ENCODE assay signal across 10 cellular contexts in the genomic region with DNA sequence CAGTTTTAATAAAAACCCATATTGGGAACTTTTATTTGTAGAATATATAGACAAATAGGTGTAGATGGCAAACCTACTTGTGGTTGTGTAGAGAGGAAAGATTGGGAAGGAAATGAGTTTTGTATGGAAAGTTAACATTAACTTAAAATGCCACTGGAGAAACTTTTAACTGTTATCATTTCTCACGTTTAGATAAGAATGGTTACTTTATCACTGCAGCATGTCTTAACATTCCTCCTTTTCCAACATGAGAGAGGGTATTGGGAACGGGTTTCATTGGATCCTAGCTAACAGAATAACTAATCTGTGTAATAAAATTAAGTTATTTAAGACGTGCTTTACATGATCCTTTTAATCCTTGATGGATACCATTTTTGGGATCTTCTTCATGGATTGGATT. TPM values are rescaled to one million over a fixed set of nuclear protein-coding genes. Genes with fewer than 3 reads are reported as not detected.
DNase-seq lines count a peak whose midpoint lies in the region; ATAC-seq, FAIRE-seq and TF ChIP-seq lines count a peak whose summit lies in the region.
"Had no signal": no experiment of that assay in that cellular context is flagged by ENCODE, and none has a peak within 500 bp of the region (broad histone marks: within the 10 kb centered on the region; RNA-seq: fewer than 3 reads in every experiment).

No MANE protein-coding gene starts in this region.

- peak overlapping the region; percentile 98 for H3K27ac ChIP-seq in endothelial cell of umbilical vein (ENCODE audit: insufficient read depth, low read depth, low read length)

- H3K4me3 ChIP-seq in GM06990 (replicated peaks; ENCODE audit: low read depth, low read length), result peak overlapping the region; percentile 87
- peak overlapping the region; percentile 82 to 97 (median 95) for H3K4me3 ChIP-seq in endothelial cell of umbilical vein (replicated peaks in 1 of 3; ENCODE audit: insufficient read depth in 1 of 3, low read depth in 1 of 3, low read length in 3 of 3)

- peaks cover 3% of the 10 kb centered on the region for H4K20me1 ChIP-seq in endothelial cell of umbilical vein (replicated peaks; ENCODE audit: control insufficient read depth, extremely low read depth, insufficient read depth, low read length)

- H3K79me2 ChIP-seq in endothelial cell of umbilical vein (ENCODE audit: control insufficient read depth, insufficient read depth, low read length), result peaks cover 62% of the 10 kb centered on the region

- CTCF ChIA-PET in endothelial cell of umbilical vein (lab: Charles Lee), result no interaction called here

- no peak for FAIRE-seq in endothelial cell of umbilical vein (lab: Jason Lieb, UNC)

- peak overlapping the region; percentile 99 for H3K9ac ChIP-seq in endothelial cell of umbilical vein (replicated peaks; ENCODE audit: extremely low read depth, insufficient read depth, low read length)

- no TSS peak for BruUV-seq in endothelial cell of umbilical vein (replicated peaks; lab: Mats Ljungman, UMichigan)

- H3K36me3 ChIP-seq in GM06990 (ENCODE audit: control insufficient read depth, insufficient read depth, low read length) (peaks cover 3% of the 10 kb centered on the region), endothelial cell of umbilical vein (ENCODE audit: control insufficient read depth in 2 of 2, extremely low read depth in 1 of 2, insufficient read depth in 2 of 2, low read length in 2 of 2) (peaks cover 4 to 6% of the 10 kb centered on the region in 2 experiments)

- ATAC-seq in HG03571 (IDR thresholded peaks at IDR 0.05; ENCODE audit: unreplicated experiment), result no peak

- peaks cover 23% of the 10 kb centered on the region for H3K4me1 Mint-ChIP-seq in progenitor cell of endocrine pancreas (ENCODE audit: low read depth)

- intact Hi-C loops in endothelial cell of umbilical vein (cut with micrococcal nuclease), result loop anchor here (10.0 kb wide), 1 partner anchor 683 kb away; no protein-coding TSS in a partner anchor

- TF ChIP-seq CTCF in GM06990 (IDR thresholded peaks at IDR 0.05; ENCODE audit: insufficient read depth, low read length, poor library complexity, severe bottlenecking), result no peak
- no peak for TF ChIP-seq CTCF in endothelial cell of umbilical vein (IDR thresholded peaks at IDR 0.05; ENCODE audit: extremely low read depth in 1 of 2, insufficient read depth in 1 of 2, low read depth in 1 of 2, low read length in 2 of 2)
- TF ChIP-seq CTCF in progenitor cell of endocrine pancreas (IDR thresholded peaks at IDR 0.05; ENCODE audit: unreplicated experiment), result no peak

- H3K27me3 Mint-ChIP-seq in progenitor cell of endocrine pancreas, result no peaks in the 10 kb centered on the region

- H3K27me3 ChIP-seq in GM06990 (replicated peaks; ENCODE audit: control insufficient read depth, insufficient read depth, low read length), result no peaks in the 10 kb centered on the region
- H3K27me3 ChIP-seq in endothelial cell of umbilical vein (ENCODE audit: control insufficient read depth in 2 of 2, insufficient read depth in 2 of 2, low read length in 2 of 2), result no peaks in the 10 kb centered on the region

- H3K9me3 ChIP-seq in endothelial cell of umbilical vein (replicated peaks; ENCODE audit: control insufficient read depth, insufficient read depth, low read length), result no peaks in the 10 kb centered on the region

- H3K4me2 ChIP-seq in endothelial cell of umbilical vein (ENCODE audit: insufficient read depth, low read length), result peak overlapping the region; percentile 99

- peak overlapping the region; percentile 99 for H3K27ac Mint-ChIP-seq in progenitor cell of endocrine pancreas

- no peaks in the 10 kb centered on the region for H3K9me3 Mint-ChIP-seq in progenitor cell of endocrine pancreas (ENCODE audit: low read depth)

- DNase-seq in GM06990 (ENCODE audit: extremely low read depth, insufficient read length) (no peak), OCI-M1 (lab: John Stamatoyannopoulos, UW) (peak; percentile 34), endothelial cell of umbilical vein (ENCODE audit: low read depth, low spot score) (peak; percentile 18), progenitor cell of endocrine pancreas (ENCODE audit: low spot score, unreplicated experiment) (no peak), kidney glomerular epithelial cell (lab: John Stamatoyannopoulos, UW) (no peak), RKO (ENCODE audit: low spot score) (no peak), GM03348 (ENCODE audit: low spot score) (no peak)
- DNase-seq: activated gamma-delta T cell treated with Interleukin-2 at 50 U/mL for 16 hours, NCI-H146 had no signal

- dilution Hi-C loops in endothelial cell of umbilical vein (cut with MboI; ENCODE audit: extremely low pct_ligation_motif_present, low sequenced_read_pairs), result no loop called here

- peaks cover 14% of the 10 kb centered on the region for H3K36me3 Mint-ChIP-seq in progenitor cell of endocrine pancreas (ENCODE audit: insufficient read depth)

- H3K4me3 Mint-ChIP-seq in progenitor cell of endocrine pancreas (ENCODE audit: low read depth), result peak overlapping the region; percentile 97

- TF ChIP-seq POLR2A in endothelial cell of umbilical vein (IDR thresholded peaks at IDR 0.05; ENCODE audit: low read depth, low read length), result no peak

- H3K4me1 ChIP-seq in endothelial cell of umbilical vein (ENCODE audit: control insufficient read depth, extremely low read depth, insufficient read depth, low read length), result peaks cover 21% of the 10 kb centered on the region

- no peak overlapping the region for H2AFZ ChIP-seq in endothelial cell of umbilical vein (ENCODE audit: low read depth, low read length)

- peaks cover under 1% of the 10 kb centered on the region for H3K9me1 ChIP-seq in endothelial cell of umbilical vein (replicated peaks; ENCODE audit: control insufficient read depth, extremely low read depth, insufficient read depth, low read length)

- POLR2A ChIA-PET in endothelial cell of umbilical vein (lab: Charles Lee), result no interaction called here

TF ChIP-seq in endothelial cell of umbilical vein, 7 proteins besides CTCF, POLR2A, EP300 and RAD21:
- TF ChIP-seq JUN (IDR thresholded peaks at IDR 0.05; ENCODE audit: borderline replicate concordance, insufficient read depth, insufficient read length, low read depth) (no peak), MYC (IDR thresholded peaks at IDR 0.05; ENCODE audit: low read depth, low read length) (no peak), FOS (IDR thresholded peaks at IDR 0.05; ENCODE audit: borderline replicate concordance, insufficient read depth, low read length) (no peak), GATA2 (IDR thresholded peaks at IDR 0.05; ENCODE audit: insufficient read depth, insufficient read length, low read depth, low read length) (no peak), EZH2 (IDR thresholded peaks at IDR 0.05; ENCODE audit: borderline replicate concordance, low read depth, low read length, severe bottlenecking) (no peak), POLR2AphosphoS5 (IDR thresholded peaks at IDR 0.05; ENCODE audit: insufficient read depth, low read depth, low read length) (no peak)
- TF ChIP-seq, protein P1, sequence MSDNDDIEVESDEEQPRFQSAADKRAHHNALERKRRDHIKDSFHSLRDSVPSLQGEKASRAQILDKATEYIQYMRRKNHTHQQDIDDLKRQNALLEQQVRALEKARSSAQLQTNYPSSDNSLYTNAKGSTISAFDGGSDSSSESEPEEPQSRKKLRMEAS (IDR thresholded peaks at IDR 0.05; ENCODE audit: insufficient read depth, insufficient read length), result no peak

RNA-seq across cellular contexts. Expression of a gene that starts 1.8 kb away (rescaled TPM):
- 85.8 and 87.6 TPM in 2 replicates for total RNA-seq in endothelial cell of umbilical vein
- polyA plus RNA-seq in endothelial cell of umbilical vein, result 28.0 and 34.4 TPM in 2 replicates
- polyA plus RNA-seq in endothelial cell of umbilical vein (2011; cell fraction: cytosol; rRNA removed), result 24.8 and 27.3 TPM in 2 replicates
- polyA plus RNA-seq in endothelial cell of umbilical vein (2011; cell fraction: nucleus; rRNA removed), result 93.1 and 120 TPM in 2 replicates
- 30.6 and 43.6 TPM in 2 replicates for polyA plus RNA-seq in endothelial cell of umbilical vein (2012)
- polyA minus RNA-seq in endothelial cell of umbilical vein, result 49.9 and 59.8 TPM in 2 replicates
- 39.1 TPM for polyA minus RNA-seq in endothelial cell of umbilical vein (2011; cell fraction: cytosol; rRNA and poly(A)+ RNA removed)
- 135 and 236 TPM in 2 replicates for polyA minus RNA-seq in endothelial cell of umbilical vein (2011; cell fraction: nucleus; rRNA and poly(A)+ RNA removed)
- 90.9 and 94.7 TPM in 2 replicates for total RNA-seq in progenitor cell of endocrine pancreas

RNA-seq across cellular contexts. Expression of a gene that starts 20.4 kb away (rescaled TPM):
- total RNA-seq in endothelial cell of umbilical vein, result 10.7 and 12.8 TPM in 2 replicates
- polyA plus RNA-seq in endothelial cell of umbilical vein, result 21.7 and 23.5 TPM in 2 replicates
- polyA plus RNA-seq in endothelial cell of umbilical vein (2011; cell fraction: cytosol; rRNA removed), result 21.4 and 21.6 TPM in 2 replicates
- polyA plus RNA-seq in endothelial cell of umbilical vein (2011; cell fraction: nucleus; rRNA removed), result 6.6 and 7.7 TPM in 2 replicates
- 16.5 and 32.2 TPM in 2 replicates for polyA plus RNA-seq in endothelial cell of umbilical vein (2012)
- polyA minus RNA-seq in endothelial cell of umbilical vein, result 6.0 and 6.2 TPM in 2 replicates
- polyA minus RNA-seq in endothelial cell of umbilical vein (2011; cell fraction: cytosol; rRNA and poly(A)+ RNA removed), result 9.3 TPM
- 1.7 and 2.8 TPM in 2 replicates for polyA minus RNA-seq in endothelial cell of umbilical vein (2011; cell fraction: nucleus; rRNA and poly(A)+ RNA removed)
- total RNA-seq in progenitor cell of endocrine pancreas, result 17.9 and 18.6 TPM in 2 replicates

Comparison
In these comparisons a context has a peak if more than half of its experiments do, and no peak if none do; other contexts are left out.
1. DNase-seq: peak in OCI-M1 (single experiment) and endothelial cell of umbilical vein (single experiment); none in GM06990 (single experiment), progenitor cell of endocrine pancreas (single experiment), kidney glomerular epithelial cell (single experiment), RKO (single experiment) and GM03348 (single experiment).